ENCODE assay signal across 8 cellular contexts in the genomic region with DNA sequence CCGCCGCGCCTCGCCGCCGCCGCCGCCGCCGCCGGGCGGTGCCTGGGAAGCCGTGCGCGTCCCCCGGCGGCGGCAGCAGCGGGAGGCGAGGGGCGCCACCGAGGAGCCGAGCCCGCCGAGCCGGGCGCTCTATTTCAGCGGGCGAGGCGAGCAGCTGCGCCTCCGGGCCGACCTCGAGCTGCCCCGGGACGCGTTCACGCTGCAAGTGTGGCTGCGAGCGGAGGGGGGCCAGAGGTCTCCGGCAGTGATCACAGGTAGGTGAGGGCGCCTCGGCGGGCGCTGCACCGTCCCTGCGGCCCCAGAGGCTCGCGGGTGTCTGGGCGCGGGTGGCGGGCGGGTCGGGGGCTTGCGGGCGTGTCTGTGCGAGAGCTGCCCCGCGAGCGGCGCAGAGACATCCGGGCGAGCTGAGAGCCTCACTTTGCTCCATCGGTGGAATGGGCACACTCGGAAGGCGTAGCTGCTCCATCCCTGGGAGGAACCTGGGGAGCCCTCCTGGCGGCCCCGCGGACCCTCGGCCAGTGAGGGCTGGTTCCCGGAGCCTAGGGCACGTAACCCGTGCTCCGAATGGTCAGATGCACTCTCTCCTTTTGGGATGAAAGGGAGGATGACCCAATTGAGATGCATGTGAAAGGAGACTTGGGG. TPM values are rescaled to one million over a fixed set of nuclear protein-coding genes. Genes with fewer than 3 reads are reported as not detected.
DNase-seq lines count a peak whose midpoint lies in the region; ATAC-seq and TF ChIP-seq lines count a peak whose summit lies in the region.

No MANE protein-coding gene starts in this region.

- no peaks in the 10 kb centered on the region for H3K9me3 Mint-ChIP-seq in Caco-2 (ENCODE audit: unreplicated experiment)

- H3K14ac ChIP-seq in neuronal stem cell (ENCODE audit: low read length) = peak overlapping the region; percentile 49

- H3K18ac ChIP-seq in neuronal stem cell (ENCODE audit: low read length) = peak overlapping the region; percentile 84

- no peak overlapping the region for H4K8ac ChIP-seq in neuronal stem cell (ENCODE audit: low read depth, low read length)

- no peak overlapping the region for H3K4ac ChIP-seq in neuronal stem cell (ENCODE audit: low read length)

- no peak overlapping the region for H3K27ac Mint-ChIP-seq in Caco-2 (ENCODE audit: unreplicated experiment)

- H3K9me3 ChIP-seq in Caco-2 = peaks cover 1% of the 10 kb centered on the region; the same call in 1 of the 2 replicates
- H3K9me3 ChIP-seq in NT2/D1 (ENCODE audit: insufficient read depth, low read length) = no peaks in the 10 kb centered on the region
- H3K9me3 ChIP-seq in neuronal stem cell (replicated peaks in 1 of 2; ENCODE audit: control insufficient read depth in 2 of 2, insufficient read depth in 1 of 2, low read depth in 1 of 2, low read length in 2 of 2) = no peaks in the 10 kb centered on the region

- peak overlapping the region; percentile 34 for H3K23ac ChIP-seq in neuronal stem cell (ENCODE audit: low read depth, low read length, poor library complexity)

- H2BK5ac ChIP-seq in neuronal stem cell (ENCODE audit: low read length) = no peak overlapping the region

- no TSS peak for BruUV-seq in Caco-2 (replicated peaks; lab: Mats Ljungman, UMichigan)

- H3K9ac ChIP-seq in NT2/D1 (ENCODE audit: insufficient read length, low read depth) (peak overlapping the region; percentile 88), neuronal stem cell (ENCODE audit: low read depth, low read length, poor library complexity) (peak overlapping the region; percentile 82)

- TF ChIP-seq CTCF in Caco-2 (IDR thresholded peaks at IDR 0.05; ENCODE audit: insufficient read depth in 1 of 2, low read depth in 1 of 2, low read length in 1 of 2, severe bottlenecking in 1 of 2, unreplicated experiment in 1 of 2) = no peak
- TF ChIP-seq CTCF in fibroblast of villous mesenchyme (IDR thresholded peaks at IDR 0.05; ENCODE audit: insufficient read depth, low read depth, low read length) = no peak

- no peak overlapping the region for H2BK120ac ChIP-seq in neuronal stem cell (ENCODE audit: low read depth, low read length)

- peak overlapping the region; percentile 47 for H3K4me3 Mint-ChIP-seq in Caco-2 (ENCODE audit: unreplicated experiment)

- H3K27ac ChIP-seq in neuronal stem cell (replicated peaks; ENCODE audit: low read length) = no peak overlapping the region

- peak overlapping the region; percentile 97 for H3K4me2 ChIP-seq in neuronal stem cell (ENCODE audit: insufficient read depth, low read length, poor library complexity, severe bottlenecking)

- no peak overlapping the region for H4K91ac ChIP-seq in neuronal stem cell (ENCODE audit: low read depth, low read length, poor library complexity)

- intact Hi-C loops in Caco-2 (cut with micrococcal nuclease; ENCODE audit: unreplicated experiment) = loop anchor here (5.0 to 10.0 kb wide), 3 partner anchors 272 to 562 kb away; no protein-coding TSS in a partner anchor

- H3K27me3 ChIP-seq in Caco-2 (replicated peaks; ENCODE audit: control insufficient read depth, insufficient read depth, low read length) (peaks cover 4% of the 10 kb centered on the region), NT2/D1 (ENCODE audit: insufficient read depth, insufficient read length) (peaks cover 5% of the 10 kb centered on the region), neuronal stem cell (ENCODE audit: control insufficient read depth in 3 of 3, insufficient read depth in 3 of 3, low read depth in 1 of 3, low read length in 3 of 3) (peaks cover 0 to 34% (median 10%) of the 10 kb centered on the region in 3 experiments)

- H3K4me1 Mint-ChIP-seq in Caco-2 (ENCODE audit: low read depth, unreplicated experiment) = peaks cover 12% of the 10 kb centered on the region

- DNase-seq in Caco-2 = peak; percentile 29 to 34
- DNase-seq in NT2/D1 (ENCODE audit: low read depth, low spot score) = no peak
- DNase-seq in fibroblast of villous mesenchyme (ENCODE audit: low read depth) = no peak
- peak; percentile 24 for DNase-seq in neuronal stem cell (ENCODE audit: low spot score)
- no peak for DNase-seq in activated effector memory CD4-positive, alpha-beta T cell treated with Interleukin-2 at 50 U/mL for 16 hours

- H3K36me3 Mint-ChIP-seq in Caco-2 (ENCODE audit: insufficient read depth, unreplicated experiment) = peaks cover 6% of the 10 kb centered on the region

- ATAC-seq in HG02623 (IDR thresholded peaks at IDR 0.05; ENCODE audit: unreplicated experiment) (no peak), HG02798 (IDR thresholded peaks at IDR 0.05; ENCODE audit: poor library complexity, unreplicated experiment) (no peak), GM19035 (IDR thresholded peaks at IDR 0.05; ENCODE audit: unreplicated experiment) (no peak)

- H3K27me3 Mint-ChIP-seq in Caco-2 (ENCODE audit: insufficient read depth, unreplicated experiment) = peaks cover 42% of the 10 kb centered on the region

- no peaks in the 10 kb centered on the region for H3K36me3 ChIP-seq in Caco-2 (ENCODE audit: control insufficient read depth, insufficient read depth, low read length)
- H3K36me3 ChIP-seq in NT2/D1 (ENCODE audit: insufficient read depth, insufficient read length, low read length) = peaks cover 5% of the 10 kb centered on the region
- H3K36me3 ChIP-seq in neuronal stem cell (replicated peaks in 1 of 2; ENCODE audit: control insufficient read depth in 2 of 2, insufficient read depth in 2 of 2, low read length in 2 of 2) = peaks cover 0 to 8% of the 10 kb centered on the region in 2 donors

- H3K79me1 ChIP-seq in neuronal stem cell (ENCODE audit: low read depth, low read length) = no peaks in the 10 kb centered on the region

- H2AK5ac ChIP-seq in neuronal stem cell (ENCODE audit: low read depth, low read length) = no peak overlapping the region

- WGBS in neuronal stem cell (ENCODE audit: extremely low coverage in 2 of 2, insufficient read length in 2 of 2, insufficient replicate concordance in 1 of 2), 2 donors = no CpG with 5 or more reads among the region's 74 CpGs

- CTCF ChIA-PET in Caco-2 (lab: Charles Lee) = no interaction called here

- H2AFZ ChIP-seq in neuronal stem cell (ENCODE audit: low read length) = peak overlapping the region; percentile 94

- no peak overlapping the region for H2BK15ac ChIP-seq in neuronal stem cell (ENCODE audit: low read length)

- H3K4me3 ChIP-seq in Caco-2 (ENCODE audit: low read depth, low read length) (peak overlapping the region; percentile 33), NT2/D1 (ENCODE audit: insufficient read length, low read depth) (peak overlapping the region; percentile 86), fibroblast of villous mesenchyme (ENCODE audit: low read depth, low read length) (peak overlapping the region; percentile 90), neuronal stem cell (ENCODE audit: low read length in 2 of 2) (peak overlapping the region; percentile 67 to 77)

- POLR2A ChIA-PET in Caco-2 (lab: Charles Lee) = no interaction called here

- H3K4me1 ChIP-seq in Caco-2 = no peaks in the 10 kb centered on the region
- no peaks in the 10 kb centered on the region for H3K4me1 ChIP-seq in NT2/D1 (ENCODE audit: insufficient read depth, insufficient read length)
- H3K4me1 ChIP-seq in neuronal stem cell (ENCODE audit: control insufficient read depth in 2 of 2, insufficient read depth in 1 of 2, low read depth in 1 of 2, low read length in 2 of 2) = peaks cover 24 to 28% of the 10 kb centered on the region in 2 donors

- no peak overlapping the region for H2BK12ac ChIP-seq in neuronal stem cell (ENCODE audit: low read length)

RNA-seq across cellular contexts. Expression of gene PAPPA, which starts 0.9 kb away (rescaled TPM):
- total RNA-seq in Caco-2 (2022) (not detected in 2 replicates), fibroblast of villous mesenchyme (42.5 and 104 TPM in 2 replicates)
- 0.35 TPM for polyA plus RNA-seq in neuronal stem cell (2013, experiment 1 of 2)
- polyA plus RNA-seq in neuronal stem cell (2013, experiment 2 of 2) = 0.37 TPM

Comparison
In these comparisons a context has a peak if more than half of its experiments do, and no peak if none do; other contexts are left out.
1. DNase-seq: peak in Caco-2 (2 of 2) and neuronal stem cell (single experiment); none in NT2/D1 (single experiment), fibroblast of villous mesenchyme (single experiment) and activated effector memory CD4-positive, alpha-beta T cell treated with Interleukin-2 at 50 U/mL for 16 hours (single experiment).
2. H3K4me3 ChIP-seq: peak in every context shown above with its lines; median percentile 90 in fibroblast of villous mesenchyme; 86 in NT2/D1; 72 in neuronal stem cell; 33 in Caco-2.
3. RNA of gene PAPPA, which starts 0.9 kb away (total RNA-seq): 42.5 to 104 TPM in fibroblast of villous mesenchyme; not detected in Caco-2; every median in the first group is over 10 times any median in the second.